8 cellular contexts compared by ENCODE assay signal in the genomic region with DNA sequence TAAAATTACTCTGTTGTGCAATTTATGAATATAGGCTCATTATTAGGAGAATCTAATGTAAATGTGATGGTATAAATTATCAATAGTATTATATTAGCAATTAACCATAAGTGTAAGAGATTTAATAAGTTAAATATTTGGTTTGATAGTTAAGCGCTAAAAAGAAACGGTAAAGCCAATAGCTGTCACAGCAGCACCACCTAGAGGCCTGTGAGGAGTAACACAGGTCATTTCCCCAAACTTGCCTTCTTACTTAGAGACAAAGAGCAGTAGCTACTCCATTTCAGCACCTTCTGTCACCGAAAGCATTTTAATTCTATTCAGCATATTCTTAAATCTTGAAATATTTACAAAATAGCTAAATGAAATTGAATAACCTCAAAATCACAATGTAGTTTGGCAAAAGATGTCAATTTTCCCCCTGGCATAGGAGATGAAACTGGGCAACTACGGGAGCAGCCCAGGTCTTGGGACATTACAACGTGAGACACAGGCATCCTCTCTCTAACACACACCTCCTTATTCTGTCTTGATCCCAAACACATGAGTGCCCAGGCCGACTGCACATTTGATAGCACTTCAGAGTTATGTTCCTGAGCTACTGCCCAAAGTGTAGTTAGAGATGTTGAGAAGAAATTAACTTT. TPM values are rescaled to one million over a fixed set of nuclear protein-coding genes. Genes with fewer than 3 reads are reported as not detected.
DNase-seq lines count a peak whose midpoint lies in the region; ATAC-seq and TF ChIP-seq lines count a peak whose summit lies in the region.

No MANE protein-coding gene starts in this region.

- no peaks in the 10 kb centered on the region for H3K9me2 ChIP-seq in PC-9 (ENCODE audit: insufficient read depth)

- H3K4me3 ChIP-seq in cardiac muscle cell: no peak overlapping the region
- H3K4me3 ChIP-seq in PC-9: no peak overlapping the region

- no peak overlapping the region for H3K4me2 ChIP-seq in PC-9

- H2AFZ ChIP-seq in PC-9: no peak overlapping the region

- TF ChIP-seq CTCF in cardiac muscle cell (IDR thresholded peaks at IDR 0.05; ENCODE audit: low read depth, low read length): peak; percentile 85
- TF ChIP-seq CTCF in PC-9 (conservative IDR thresholded peaks at IDR 0.05): peak; percentile 85

- ATAC-seq in left ventricle myocardium superior: no peak
- ATAC-seq in HG03175 (IDR thresholded peaks at IDR 0.05; ENCODE audit: unreplicated experiment): peak; percentile 88
- no peak for ATAC-seq in GM21360 (IDR thresholded peaks at IDR 0.05; ENCODE audit: unreplicated experiment)

- DNase-seq in cardiac muscle cell (ENCODE audit: low read depth in 1 of 2, low spot score in 1 of 2): peak; percentile 74 to 79
- no peak for DNase-seq in left ventricle myocardium superior
- peak in 1 of 2 experiments; percentile 14 for DNase-seq in PC-9
- peak; percentile 35 for DNase-seq in activated T-helper 1 cell treated with anti-CD3 and anti-CD28 coated beads, Interleukin-12 subunit alpha, Interleukin-12 subunit beta, Interleukin-2, Interleukin-4 antibody, amounts not matched to agents 30 ng/mL and 10 ng/mL and 1 ng/mL, durations not matched to agents 14 hours and 24 hours and 36 hours (ENCODE audit: low spot score)
- peak; percentile 50 for DNase-seq in fibroblast of the conjunctiva (ENCODE audit: low read depth)
- peak; percentile 71 for DNase-seq in pons (ENCODE audit: low spot score)

- no peaks in the 10 kb centered on the region for H3F3A ChIP-seq in PC-9 (ENCODE audit: insufficient read depth, low read depth)

- no peak overlapping the region for H3K4me3 Mint-ChIP-seq in activated T-helper 1 cell treated with anti-CD3 and anti-CD28 coated beads, Interleukin-12 subunit alpha, Interleukin-12 subunit beta, Interleukin-2, Interleukin-4 antibody, amounts not matched to agents 30 ng/mL and 10 ng/mL and 1 ng/mL, durations not matched to agents 14 hours and 24 hours and 36 hours

- CTCF ChIA-PET in PC-9 (lab: Charles Lee): no interaction called here

- POLR2A ChIA-PET in PC-9 (lab: Charles Lee; ENCODE audit: unreplicated experiment): no interaction called here

- H3K9me3 Mint-ChIP-seq in activated T-helper 1 cell treated with anti-CD3 and anti-CD28 coated beads, Interleukin-12 subunit alpha, Interleukin-12 subunit beta, Interleukin-2, Interleukin-4 antibody, amounts not matched to agents 30 ng/mL and 10 ng/mL and 1 ng/mL, durations not matched to agents 14 hours and 24 hours and 36 hours: no peaks in the 10 kb centered on the region

- BruUV-seq in PC-9 (replicated peaks; lab: Mats Ljungman, UMichigan): no TSS peak

- no peaks in the 10 kb centered on the region for H3K79me2 ChIP-seq in PC-9 (ENCODE audit: low read depth)

- no peaks in the 10 kb centered on the region for H3K9me3 ChIP-seq in cardiac muscle cell (ENCODE audit: low read depth)
- H3K9me3 ChIP-seq in PC-9 (ENCODE audit: insufficient read depth, low read depth): no peaks in the 10 kb centered on the region

- no peaks in the 10 kb centered on the region for H4K20me1 ChIP-seq in PC-9 (ENCODE audit: insufficient read depth)

- no peaks in the 10 kb centered on the region for H3K27me3 Mint-ChIP-seq in activated T-helper 1 cell treated with anti-CD3 and anti-CD28 coated beads, Interleukin-12 subunit alpha, Interleukin-12 subunit beta, Interleukin-2, Interleukin-4 antibody, amounts not matched to agents 30 ng/mL and 10 ng/mL and 1 ng/mL, durations not matched to agents 14 hours and 24 hours and 36 hours (ENCODE audit: insufficient read depth)

- no peak overlapping the region for H3K27ac Mint-ChIP-seq in activated T-helper 1 cell treated with anti-CD3 and anti-CD28 coated beads, Interleukin-12 subunit alpha, Interleukin-12 subunit beta, Interleukin-2, Interleukin-4 antibody, amounts not matched to agents 30 ng/mL and 10 ng/mL and 1 ng/mL, durations not matched to agents 14 hours and 24 hours and 36 hours

- H3K36me3 ChIP-seq in cardiac muscle cell: no peaks in the 10 kb centered on the region
- no peaks in the 10 kb centered on the region for H3K36me3 ChIP-seq in PC-9 (ENCODE audit: low read depth)

- H3K4me1 ChIP-seq in cardiac muscle cell (ENCODE audit: low read depth): no peaks in the 10 kb centered on the region
- H3K4me1 ChIP-seq in PC-9 (replicated peaks; ENCODE audit: insufficient read depth): no peaks in the 10 kb centered on the region

- intact Hi-C loops in left ventricle myocardium superior (cut with micrococcal nuclease): no loop called here
- intact Hi-C loops in PC-9 (cut with micrococcal nuclease; ENCODE audit: unreplicated experiment): loop anchor here (10.0 kb wide), 1 partner anchor 298 kb away; no protein-coding TSS in a partner anchor
- intact Hi-C loops in activated T-helper 1 cell treated with anti-CD3 and anti-CD28 coated beads, Interleukin-12 subunit alpha, Interleukin-12 subunit beta, Interleukin-2, Interleukin-4 antibody, amounts not matched to agents 30 ng/mL and 10 ng/mL and 1 ng/mL, durations not matched to agents 14 hours and 24 hours and 36 hours (cut with micrococcal nuclease): loop anchor here (1.0 to 10.0 kb wide), 13 partner anchors 60 to 1819 kb away; partner anchors contain the start of gene MAF

- H3K36me3 Mint-ChIP-seq in activated T-helper 1 cell treated with anti-CD3 and anti-CD28 coated beads, Interleukin-12 subunit alpha, Interleukin-12 subunit beta, Interleukin-2, Interleukin-4 antibody, amounts not matched to agents 30 ng/mL and 10 ng/mL and 1 ng/mL, durations not matched to agents 14 hours and 24 hours and 36 hours (ENCODE audit: low read depth): peaks cover 2% of the 10 kb centered on the region

- H3K27me3 ChIP-seq in cardiac muscle cell (peaks cover 18% of the 10 kb centered on the region), PC-9 (ENCODE audit: insufficient read depth, low read depth) (no peaks in the 10 kb centered on the region; the same call in 1 of the 2 replicates)

- peaks cover 20% of the 10 kb centered on the region for H3K4me1 Mint-ChIP-seq in activated T-helper 1 cell treated with anti-CD3 and anti-CD28 coated beads, Interleukin-12 subunit alpha, Interleukin-12 subunit beta, Interleukin-2, Interleukin-4 antibody, amounts not matched to agents 30 ng/mL and 10 ng/mL and 1 ng/mL, durations not matched to agents 14 hours and 24 hours and 36 hours (ENCODE audit: low read depth)

- no peak overlapping the region for H3K27ac ChIP-seq in cardiac muscle cell
- H3K27ac ChIP-seq in PC-9: no peak overlapping the region

RNA-seq across cellular contexts. Expression of gene DYNLRB2, which starts 14.3 kb away (rescaled TPM):
- total RNA-seq in cardiac muscle cell (5.3 TPM in 1 of 2 replicates, not detected in the other), left ventricle myocardium superior (not detected), PC-9 (2021) (not detected in 2 replicates)
- 2.3 TPM in 1 of 2 replicates, not detected in the other for polyA plus RNA-seq in cardiac muscle cell
- total RNA-seq in activated T-helper 1 cell treated with anti-CD3 and anti-CD28 coated beads, Interleukin-12 subunit alpha, Interleukin-12 subunit beta, Interleukin-2, Interleukin-4 antibody, amounts not matched to agents 30 ng/mL and 10 ng/mL and 1 ng/mL, durations not matched to agents 14 hours and 24 hours and 36 hours: not detected in 2 replicates
